In the genomic region with DNA sequence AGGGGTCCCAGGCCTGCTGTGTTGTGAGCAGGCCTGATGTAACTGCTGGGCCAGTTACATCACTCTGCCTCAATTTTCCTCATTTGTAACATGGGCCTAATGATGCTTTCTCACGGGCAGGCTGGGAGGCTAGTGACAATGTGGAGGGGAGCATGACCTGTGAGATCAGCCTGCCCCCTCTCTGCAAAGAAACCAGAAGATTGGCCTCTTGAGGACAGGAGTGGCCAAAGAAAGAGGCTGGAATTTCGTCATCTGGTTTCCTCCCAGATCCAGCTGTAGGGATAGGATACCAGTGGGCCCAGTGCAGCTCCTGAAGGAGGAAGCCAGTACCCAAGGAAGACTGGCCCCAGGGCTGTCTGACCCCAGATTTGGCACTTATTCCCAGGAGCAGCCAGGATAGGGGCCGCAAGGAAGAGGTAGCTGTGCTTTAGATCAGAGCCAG, we compare ENCODE assay signal across 8 cellular contexts. TPM values are rescaled to one million over a fixed set of nuclear protein-coding genes. Genes with fewer than 3 reads are reported as not detected.
DNase-seq lines count a peak whose midpoint lies in the region; ATAC-seq and TF ChIP-seq lines count a peak whose summit lies in the region.

No MANE protein-coding gene starts in this region.

- H3K36me3 ChIP-seq in left ventricle myocardium inferior: no peaks in the 10 kb centered on the region

- peaks cover 85% of the 10 kb centered on the region for H3K4me1 ChIP-seq in left ventricle myocardium inferior

- H3K27me3 ChIP-seq in left ventricle myocardium inferior (ENCODE audit: low read depth): no peaks in the 10 kb centered on the region

- H3K4me3 Mint-ChIP-seq in activated CD8-positive, alpha-beta T cell treated with anti-CD3 and anti-CD28 coated beads, Interleukin-2, amount 10 ng/mL, durations not matched to agents 7 days and 5 days: peak overlapping the region; percentile 96

- no peaks in the 10 kb centered on the region for H3K27me3 Mint-ChIP-seq in activated CD8-positive, alpha-beta T cell treated with anti-CD3 and anti-CD28 coated beads, Interleukin-2, amount 10 ng/mL, durations not matched to agents 7 days and 5 days (ENCODE audit: low read depth)

- H3K4me1 Mint-ChIP-seq in activated CD8-positive, alpha-beta T cell treated with anti-CD3 and anti-CD28 coated beads, Interleukin-2, amount 10 ng/mL, durations not matched to agents 7 days and 5 days (ENCODE audit: low read depth): peaks cover 76% of the 10 kb centered on the region

- intact Hi-C loops in left ventricle myocardium inferior (cut with micrococcal nuclease): no loop called here

- CTCF ChIA-PET in HEK293T (lab: Yijun Ruan, JAX): interaction anchor here (1.0 kb wide), 1 partner anchor 81 kb away, joined by 3 read pairs; no protein-coding TSS in a partner anchor
- CTCF ChIA-PET in activated CD8-positive, alpha-beta T cell treated with anti-CD3 and anti-CD28 coated beads, Interleukin-2, amount 10 ng/mL, durations not matched to agents 7 days and 5 days (lab: Charles Lee): interaction anchor here (1.0 to 2.4 kb wide), 6 partner anchors 12 to 341 kb away, joined by 3 to 33 read pairs (median 5); a partner anchor contains a TSS

- H3K27ac ChIP-seq in left ventricle myocardium inferior (replicated peaks) (peak overlapping the region; percentile 100), skin epidermis (peak overlapping the region; percentile 87 to 99 (median 98))

- DNase-seq in ACHN: peak; percentile 60
- no peak for DNase-seq in HEK293T (ENCODE audit: extremely low spot score)
- DNase-seq in activated CD8-positive, alpha-beta T cell treated with anti-CD3 and anti-CD28 coated beads, Interleukin-2, amount 10 ng/mL, durations not matched to agents 7 days and 5 days: no peak
- no peak for DNase-seq in left ventricle myocardium inferior
- no peak for DNase-seq in NCI-H2081 (lab: John Stamatoyannopoulos, UW)
- DNase-seq in stimulated activated CD4-positive, alpha-beta T cell treated with anti-CD3 and anti-CD28 coated beads, Interleukin-4, amount 100 ng/mL, for 24 hours: no peak
- DNase-seq in NCI-H510A (lab: John Stamatoyannopoulos, UW): no peak

- ATAC-seq in activated CD8-positive, alpha-beta T cell treated with anti-CD3 and anti-CD28 coated beads, Interleukin-2, amount 10 ng/mL, durations not matched to agents 7 days and 5 days: no peak

- H3K9me3 Mint-ChIP-seq in activated CD8-positive, alpha-beta T cell treated with anti-CD3 and anti-CD28 coated beads, Interleukin-2, amount 10 ng/mL, durations not matched to agents 7 days and 5 days (ENCODE audit: insufficient read depth): no peaks in the 10 kb centered on the region

- peak overlapping the region; percentile 89 for H3K4me3 ChIP-seq in left ventricle myocardium inferior
- peak overlapping the region; percentile 74 to 98 (median 84) for H3K4me3 ChIP-seq in skin epidermis

- POLR2A ChIA-PET in HEK293T (lab: Yijun Ruan, JAX): interaction anchor here (1.2 to 8.1 kb wide), 14 partner anchors 15 to 196 kb away, joined by 3 to 369 read pairs (median 8); a partner anchor contains a TSS
- POLR2A ChIA-PET in activated CD8-positive, alpha-beta T cell treated with anti-CD3 and anti-CD28 coated beads, Interleukin-2, amount 10 ng/mL, durations not matched to agents 7 days and 5 days (lab: Charles Lee): interaction anchor here (1.1 to 4.8 kb wide), 9 partner anchors 10 to 155 kb away, joined by 3 to 117 read pairs (median 9); no protein-coding TSS in a partner anchor

- TF ChIP-seq CTCF in left ventricle myocardium inferior (IDR thresholded peaks at IDR 0.05; ENCODE audit: borderline replicate concordance): peak; percentile 26

- no peaks in the 10 kb centered on the region for H3K9me3 ChIP-seq in left ventricle myocardium inferior (replicated peaks)

- peak overlapping the region; percentile 91 for H3K27ac Mint-ChIP-seq in activated CD8-positive, alpha-beta T cell treated with anti-CD3 and anti-CD28 coated beads, Interleukin-2, amount 10 ng/mL, durations not matched to agents 7 days and 5 days

- peaks cover 27% of the 10 kb centered on the region for H3K36me3 Mint-ChIP-seq in activated CD8-positive, alpha-beta T cell treated with anti-CD3 and anti-CD28 coated beads, Interleukin-2, amount 10 ng/mL, durations not matched to agents 7 days and 5 days (ENCODE audit: low read depth)

- in situ Hi-C loops in ACHN (cut with HindIII; ENCODE audit: low pct_ligation_motif_present, low pct_unique_long_range_greater_than_20kb, low sequenced_read_pairs): no loop called here

TF ChIP-seq in HEK293T, 16 proteins besides CTCF, POLR2A, EP300 and RAD21:
- no peak for TF ChIP-seq HDGF (IDR thresholded peaks at IDR 0.05; ENCODE audit: borderline replicate concordance)
- no peak for TF ChIP-seq TARDBP (IDR thresholded peaks at IDR 0.05)
- peak; percentile 30; the same call in 1 of the 2 replicates for TF ChIP-seq ELF4 (IDR thresholded peaks at IDR 0.05)
- no peak for TF ChIP-seq NFRKB (IDR thresholded peaks at IDR 0.05)

RNA-seq across cellular contexts. Expression of a gene that starts 0.6 kb away (rescaled TPM):
- total RNA-seq in activated CD8-positive, alpha-beta T cell treated with anti-CD3 and anti-CD28 coated beads, Interleukin-2, amount 10 ng/mL, durations not matched to agents 7 days and 5 days: 100 to 1,000 TPM; 212 to 254 TPM
- 10.2 TPM for total RNA-seq in left ventricle myocardium inferior

Comparison
In these comparisons a context has a peak if more than half of its experiments do, and no peak if none do; other contexts are left out.
1. RNA of a gene that starts 0.6 kb away (total RNA-seq): 212 to 254 TPM in activated CD8-positive, alpha-beta T cell treated with anti-CD3 and anti-CD28 coated beads, Interleukin-2, amount 10 ng/mL, durations not matched to agents 7 days and 5 days; 10.2 TPM in left ventricle myocardium inferior (single experiment); every median in the first group is over 10 times any median in the second.